32 cellular contexts compared by ENCODE assay signal in genomic region chr4:168972601-168973000, GRCh38.
"Had no signal": no experiment of that assay in that cellular context is flagged by ENCODE, and none has a peak within 500 bp of the region (broad histone marks: within the 10 kb centered on the region; RNA-seq: fewer than 3 reads in every experiment).

No MANE protein-coding gene starts in this region.

- FAIRE-seq: astrocyte, colon, TTC549 had no signal

- H3K4me1 ChIP-seq: adrenal gland, body of pancreas, breast epithelium had no signal

- ATAC-seq: activated CD8-positive, alpha-beta T cell treated with anti-CD3 and anti-CD28 coated beads for 36 hours; activated naive CD4-positive, alpha-beta T cell treated with anti-CD3 and anti-CD28 coated beads, Interleukin-2, amount 50 U/mL, for 72 hours; activated T-cell treated with anti-CD3 and anti-CD28 coated beads, Interleukin-2, amount 50 U/mL, for 4 hours; activated T-cell treated with anti-CD3 and anti-CD28 coated beads, Interleukin-2, amount 50 U/mL, for 72 hours; activated T-helper 17 cell treated with anti-CD3 and anti-CD28 coated beads, Interleukin-2, amount 50 U/mL, for 72 hours; body of pancreas had no signal

- DNase-seq: activated B cell treated with CpG ODN at 0.5 μM for 24 hours; activated CD4-positive, alpha-beta memory T cell treated with anti-CD3 and anti-CD28 coated beads for 36 hours; activated CD4-positive, alpha-beta T cell treated with anti-CD3 and anti-CD28 coated beads for 4 hours; activated CD4-positive, alpha-beta T cell treated with anti-CD3 and anti-CD28 coated beads, Interleukin-2, amount 10 ng/mL, durations not matched to agents 24 days and 14 days; activated CD4-positive, alpha-beta T cell treated with anti-CD3 and anti-CD28 coated beads, Interleukin-2, amount 50 U/mL, for 1 hour; activated CD4-positive, alpha-beta T cell treated with anti-CD3 and anti-CD28 coated beads, Interleukin-2, amount 50 U/mL, for 4 hours; activated CD4-positive, CD25-positive, alpha-beta regulatory T cell treated with anti-CD3 and anti-CD28 coated beads, Interleukin-2, amount 50 U/mL, for 72 hours; activated CD8-positive, alpha-beta T cell treated with anti-CD3 and anti-CD28 coated beads for 36 hours; activated effector memory CD4-positive, alpha-beta T cell treated with anti-CD3 and anti-CD28 coated beads, Interleukin-2, amount 50 U/mL, for 16 hours; activated gamma-delta T cell treated with Interleukin-2 at 50 U/mL for 16 hours; activated naive CD4-positive, alpha-beta T cell; activated naive CD4-positive, alpha-beta T cell treated with anti-CD3 and anti-CD28 coated beads for 36 hours; activated naive CD4-positive, alpha-beta T cell treated with anti-CD3 and anti-CD28 coated beads, Interleukin-2, amount 50 U/mL, for 16 hours; activated naive CD8-positive, alpha-beta T cell treated with anti-CD3 and anti-CD28 coated beads for 36 hours; activated T-cell treated with anti-CD3 and anti-CD28 coated beads for 4 hours; activated T-cell treated with anti-CD3 and anti-CD28 coated beads, Interleukin-2, amount 50 U/mL, for 1 hour; activated T-cell treated with anti-CD3 and anti-CD28 coated beads, Interleukin-2, amount 50 U/mL, for 4 hours; activated T-cell treated with anti-CD3 and anti-CD28 coated beads, Interleukin-2, amount 50 U/mL, for 72 hours; adrenal gland; amniotic stem cell; aorta; body of pancreas; brain microvascular endothelial cell; central memory CD4-positive, alpha-beta T cell; T-helper 9 cell had no signal

- H3K27me3 ChIP-seq: adrenal gland, body of pancreas, brain microvascular endothelial cell, breast epithelium had no signal

- H3K27ac ChIP-seq: adrenal gland, body of pancreas, brain microvascular endothelial cell, breast epithelium, VCaP had no signal

- H3K4me3 ChIP-seq: adrenal gland, body of pancreas, breast epithelium had no signal

- H3K9me3 ChIP-seq: adrenal gland, body of pancreas had no signal

- H3K36me3 ChIP-seq: breast epithelium had no signal
